1 cellular context compared by ENCODE assay signal in genomic region chr12:104306376-104306775, GRCh38.
TF ChIP-seq lines count a peak whose summit lies in the region.

No MANE protein-coding gene starts in this region.

TF ChIP-seq in A549, 52 proteins besides CTCF, POLR2A, EP300 and RAD21 (continued from another document):
- TF ChIP-seq HMGXB4 (CRISPR knock-in tag; IDR thresholded peaks at IDR 0.05; ENCODE audit: borderline replicate concordance) (no peak), RFX5 (IDR thresholded peaks at IDR 0.05) (no peak), CEBPB (IDR thresholded peaks at IDR 0.05) (no peak), HOXA7 (CRISPR knock-in tag; IDR thresholded peaks at IDR 0.05) (peak; percentile 90), JUNB (IDR thresholded peaks at IDR 0.05) (no peak), ZC3H11A (IDR thresholded peaks at IDR 0.05) (no peak), ESRRA (IDR thresholded peaks at IDR 0.05; ENCODE audit: borderline replicate concordance, low read length) (no peak), RARB (CRISPR knock-in tag; IDR thresholded peaks at IDR 0.05) (peak; percentile 52), FOSB (CRISPR knock-in tag; IDR thresholded peaks at IDR 0.05) (peak; percentile 95; the same call in 1 of the 2 replicates)
- TF ChIP-seq, protein P1, sequence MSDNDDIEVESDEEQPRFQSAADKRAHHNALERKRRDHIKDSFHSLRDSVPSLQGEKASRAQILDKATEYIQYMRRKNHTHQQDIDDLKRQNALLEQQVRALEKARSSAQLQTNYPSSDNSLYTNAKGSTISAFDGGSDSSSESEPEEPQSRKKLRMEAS (IDR thresholded peaks at IDR 0.05): no peak
- TF ChIP-seq, protein P2, sequence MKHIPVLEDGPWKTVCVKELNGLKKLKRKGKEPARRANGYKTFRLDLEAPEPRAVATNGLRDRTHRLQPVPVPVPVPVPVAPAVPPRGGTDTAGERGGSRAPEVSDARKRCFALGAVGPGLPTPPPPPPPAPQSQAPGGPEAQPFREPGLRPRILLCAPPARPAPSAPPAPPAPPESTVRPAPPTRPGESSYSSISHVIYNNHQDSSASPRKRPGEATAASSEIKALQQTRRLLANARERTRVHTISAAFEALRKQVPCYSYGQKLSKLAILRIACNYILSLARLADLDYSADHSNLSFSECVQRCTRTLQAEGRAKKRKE (CRISPR knock-in tag; IDR thresholded peaks at IDR 0.05; ENCODE audit: low read depth): peak; percentile 67; the same call in 1 of the 2 replicates
